8 cellular contexts compared by ENCODE assay signal in the genomic region with DNA sequence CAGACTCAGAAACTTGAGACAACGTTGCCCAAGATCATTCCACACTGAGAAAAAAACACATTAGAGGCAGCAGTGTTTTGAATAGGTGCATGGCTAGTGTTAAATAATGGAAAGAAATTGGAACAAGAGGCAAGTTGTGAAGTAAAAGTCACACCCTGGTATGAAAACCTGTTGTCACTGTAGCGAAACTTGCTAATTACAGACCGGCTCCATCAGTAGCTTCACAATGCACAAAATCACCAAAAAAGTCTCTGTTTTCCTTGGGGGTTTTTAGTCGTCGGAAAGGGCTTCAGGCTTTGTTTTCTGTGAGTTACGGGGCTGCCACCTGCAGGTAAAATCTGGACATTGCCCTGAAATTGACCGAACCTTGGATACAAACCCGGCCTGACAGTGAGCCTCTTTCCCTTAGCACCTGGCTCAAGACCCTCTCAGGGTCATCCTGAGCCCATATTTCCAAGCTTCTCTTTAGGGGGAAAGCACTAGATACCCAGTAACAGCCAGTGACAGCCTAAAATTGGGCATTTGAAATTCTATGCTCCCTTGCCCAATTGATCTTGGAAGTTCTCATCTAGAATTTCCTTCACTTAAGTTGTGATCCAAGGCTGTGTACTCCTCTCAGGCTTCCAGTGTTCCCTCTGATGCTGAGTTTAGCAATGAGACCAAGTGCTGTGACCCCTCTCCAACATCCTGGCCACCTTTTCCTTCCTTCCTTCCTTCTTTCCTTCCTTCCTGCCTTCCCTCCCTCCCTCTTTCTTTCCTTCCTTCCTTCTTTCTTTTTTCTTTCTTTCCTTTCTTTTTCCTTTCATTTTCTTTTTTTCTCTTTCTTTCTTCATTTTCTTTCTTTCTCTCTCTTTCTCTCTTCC.
DNase-seq lines count a peak whose midpoint lies in the region; ATAC-seq and TF ChIP-seq lines count a peak whose summit lies in the region.

No MANE protein-coding gene starts in this region.

- H3K79me2 ChIP-seq in DND-41 (ENCODE audit: insufficient read depth, low read length) = no peaks in the 10 kb centered on the region

- peak; percentile 90 for ATAC-seq in DND-41 (ENCODE audit: insufficient read depth, low read depth)
- ATAC-seq in HG03432 (IDR thresholded peaks at IDR 0.05; ENCODE audit: unreplicated experiment) = peak; percentile 49
- ATAC-seq in memory B cell (ENCODE audit: low read depth) = peak; percentile 92

- H3K4me1 Mint-ChIP-seq in memory B cell = peaks cover 20% of the 10 kb centered on the region

- no peaks in the 10 kb centered on the region for H3K27me3 ChIP-seq in DND-41 (ENCODE audit: insufficient read depth, low read length, poor library complexity)

- peak overlapping the region; percentile 84 for H2AFZ ChIP-seq in DND-41 (ENCODE audit: low read depth, low read length)

- H3K4me3 Mint-ChIP-seq in memory B cell = peak overlapping the region; percentile 61

- peaks cover 2% of the 10 kb centered on the region for H3K36me3 Mint-ChIP-seq in memory B cell

- H3K9me3 Mint-ChIP-seq in memory B cell = no peaks in the 10 kb centered on the region

- H3K9ac ChIP-seq in DND-41 (ENCODE audit: low read depth, low read length) = peak overlapping the region; percentile 37

- peak; percentile 82 for DNase-seq in DND-41
- peak; percentile 83 for DNase-seq in NCI-H69 (lab: John Stamatoyannopoulos, UW)
- peak; percentile 53 to 69 for DNase-seq in activated CD4-positive, alpha-beta T cell treated with anti-CD3 and anti-CD28 coated beads, Interleukin-2, amount 50 U/mL, for 24 hours (ENCODE audit: low read depth in 1 of 2, low spot score in 1 of 2)
- DNase-seq in effector CD4-positive, alpha-beta T cell = peak; percentile 61
- DNase-seq in memory B cell (ENCODE audit: low spot score in 2 of 2) = peak; percentile 76 to 78
- peak; percentile 34 to 55 for DNase-seq in stimulated activated CD8-positive, alpha-beta memory T cell treated with anti-CD3 and anti-CD28 coated beads, Interleukin-2, amount 100 ng/mL, for 1 hour (ENCODE audit: low read depth in 2 of 2)
- no peak for DNase-seq in 8988T

- no peak overlapping the region; the same call in 1 of the 2 replicates for H3K27ac ChIP-seq in DND-41 (ENCODE audit: low read length)

- H3K36me3 ChIP-seq in DND-41 (ENCODE audit: insufficient read depth, low read length) = no peaks in the 10 kb centered on the region

- peak overlapping the region in 1 of 2 experiments; percentile 41; a peak in 2 of 4 replicates for H3K4me3 ChIP-seq in DND-41 (ENCODE audit: low read depth in 1 of 2, low read length in 2 of 2)

- no peaks in the 10 kb centered on the region for H4K20me1 ChIP-seq in DND-41 (ENCODE audit: insufficient read depth, low read length)

- H3K27me3 Mint-ChIP-seq in memory B cell = no peaks in the 10 kb centered on the region

- peak overlapping the region; percentile 59 for H3K4me2 ChIP-seq in DND-41 (ENCODE audit: insufficient read depth, low read length)

- H3K9me3 ChIP-seq in DND-41 (ENCODE audit: insufficient read depth, low read length, severe bottlenecking) = no peaks in the 10 kb centered on the region

- peaks cover 16% of the 10 kb centered on the region for H3K4me1 ChIP-seq in DND-41 (ENCODE audit: insufficient read depth, low read length)

- peak; percentile 93 for TF ChIP-seq CTCF in DND-41 (IDR thresholded peaks at IDR 0.05; ENCODE audit: borderline replicate concordance, extremely low read depth, low read length, poor library complexity, severe bottlenecking)

- H3K27ac Mint-ChIP-seq in memory B cell = peak overlapping the region; percentile 11
